ENCODE assay signal across 24 cellular contexts in genomic region chr14:51485733-51486132, GRCh38.
"Had no signal": no experiment of that assay in that cellular context is flagged by ENCODE, and none has a peak within 500 bp of the region (broad histone marks: within the 10 kb centered on the region; RNA-seq: fewer than 3 reads in every experiment).

No MANE protein-coding gene starts in this region.

- DNase-seq: stimulated activated CD4-positive, alpha-beta T cell treated with anti-CD3 and anti-CD28 coated beads, Interleukin-2, amount 100 ng/mL, for 24 hours; stimulated activated CD4-positive, alpha-beta T cell treated with anti-CD3 and anti-CD28 coated beads, Interleukin-2, amount 100 ng/mL, for 48 hours; stimulated activated CD4-positive, alpha-beta T cell treated with anti-CD3 and anti-CD28 coated beads, Interleukin-4, amount 100 ng/mL, for 1 hour; stimulated activated CD4-positive, alpha-beta T cell treated with anti-CD3 and anti-CD28 coated beads, Interleukin-4, amount 100 ng/mL, for 24 hours; stimulated activated CD4-positive, alpha-beta T cell treated with anti-CD3 and anti-CD28 coated beads, Interleukin-4, amount 100 ng/mL, for 4 hours; stimulated activated CD8-positive, alpha-beta memory T cell treated with anti-CD3 and anti-CD28 coated beads, Interleukin-4, amount 100 ng/mL, for 48 hours; stimulated activated naive B cell treated with anti-CD40 and anti-IgM and Interleukin-4, amounts not matched to agents 10 μg/mL and 1 μg/mL and 100 μg/mL, for 72 hours; stimulated activated naive CD4-positive, alpha-beta T cell; stimulated activated naive CD4-positive, alpha-beta T cell treated with Interleukin-2 at 50 U/mL for 16 hours; stimulated activated naive CD8-positive, alpha-beta T cell treated with anti-CD3 and anti-CD28 coated beads, Interleukin-15, amount 100 ng/mL, for 72 hours; stimulated activated naive CD8-positive, alpha-beta T cell treated with anti-CD3 and anti-CD28 coated beads, Interleukin-15, Interleukin-2, amounts not matched to agents 100 U/mL and 50 U/mL, for 24 hours; stomach; substantia nigra; testis; thyroid gland; tibial artery; transverse colon; upper lobe of left lung; upper lobe of right lung had no signal

- ATAC-seq: stimulated activated memory B cell treated with anti-CD40 and anti-IgM and Interleukin-4, amounts not matched to agents 10 μg/mL and 1 μg/mL and 100 μg/mL, for 72 hours; stimulated activated naive B cell treated with anti-CD40 and anti-IgM and Interleukin-4, amounts not matched to agents 10 μg/mL and 1 μg/mL and 100 μg/mL, for 72 hours; stimulated activated naive CD8-positive, alpha-beta T cell treated with anti-CD3 and anti-CD28 coated beads, Interleukin-15, amount 100 ng/mL, for 72 hours; stimulated activated naive CD8-positive, alpha-beta T cell treated with anti-CD3 and anti-CD28 coated beads, Interleukin-15, Interleukin-2, amounts not matched to agents 100 U/mL and 50 U/mL, for 24 hours; upper lobe of right lung had no signal

- H3K27ac ChIP-seq: stomach, suprapubic skin, testis, thoracic aorta, thyroid gland, tibial artery, tibial nerve, transverse colon, upper lobe of left lung, upper lobe of right lung, vagina had no signal

- H3K27me3 ChIP-seq: stomach, suprapubic skin, testis, thyroid gland, tibial artery, tibial nerve, transverse colon, upper lobe of left lung, upper lobe of right lung, vagina had no signal

- H3K9me3 ChIP-seq: stomach, suprapubic skin, testis, thoracic aorta, thyroid gland, tibial artery, tibial nerve, transverse colon, upper lobe of left lung, upper lobe of right lung, vagina had no signal

- H3K4me1 ChIP-seq: testis, thyroid gland, tibial artery, tibial nerve, upper lobe of left lung, upper lobe of right lung had no signal

- H3K4me3 ChIP-seq: stomach, suprapubic skin, testis, thoracic aorta, thyroid gland, tibial artery, tibial nerve, transverse colon, upper lobe of left lung, upper lobe of right lung, vagina had no signal

- H3K36me3 ChIP-seq: stomach, suprapubic skin, thoracic aorta, thyroid gland, tibial artery, tibial nerve, transverse colon, upper lobe of left lung, upper lobe of right lung, vagina had no signal
